In genomic region chr13:42270857-42271215, GRCh38 we compare ENCODE assay signal across 8 cellular contexts.
DNase-seq lines count a peak whose midpoint lies in the region; ATAC-seq and TF ChIP-seq lines count a peak whose summit lies in the region.

No MANE protein-coding gene starts in this region.

- CTCF ChIA-PET in HEK293 (lab: Yijun Ruan, JAX) = no interaction called here

- H3K4me3 ChIP-seq in HEK293 (ENCODE audit: low read depth, low read length) = no peak overlapping the region
- H3K4me3 ChIP-seq in brain microvascular endothelial cell (ENCODE audit: low read depth, low read length) = peak overlapping the region; percentile 84
- H3K4me3 ChIP-seq in mucosa of rectum (ENCODE audit: low read length in 2 of 2) = peak overlapping the region; percentile 70 to 86

- H3K36me3 ChIP-seq in HEK293 (ENCODE audit: control insufficient read depth in 2 of 2, insufficient read depth in 1 of 2, low read length in 2 of 2) = no peaks in the 10 kb centered on the region
- H3K36me3 ChIP-seq in brain microvascular endothelial cell (replicated peaks) = no peaks in the 10 kb centered on the region
- no peaks in the 10 kb centered on the region for H3K36me3 ChIP-seq in mucosa of rectum (ENCODE audit: control insufficient read depth in 2 of 2, insufficient read depth in 2 of 2, low read length in 2 of 2)

- H3K27me3 ChIP-seq in brain microvascular endothelial cell (replicated peaks) = no peaks in the 10 kb centered on the region
- no peaks in the 10 kb centered on the region for H3K27me3 ChIP-seq in mucosa of rectum (ENCODE audit: control insufficient read depth in 2 of 2, insufficient read depth in 2 of 2, low read length in 2 of 2)

- POLR2A ChIA-PET in HEK293 (lab: Yijun Ruan, JAX) = interaction anchor here (0.5 kb wide), 1 partner anchor 26 kb away, joined by 3 read pairs; no protein-coding TSS in a partner anchor

- H3K4me1 ChIP-seq in HEK293 (ENCODE audit: control insufficient read depth, insufficient read depth, low read length) (peaks cover 5% of the 10 kb centered on the region; the same call in 1 of the 2 replicates), mucosa of rectum (ENCODE audit: control insufficient read depth in 2 of 2, insufficient read depth in 2 of 2, low read length in 2 of 2) (peaks cover 0 to 13% of the 10 kb centered on the region in 2 donors)

- in situ Hi-C loops in brain microvascular endothelial cell (cut with HindIII; ENCODE audit: low pct_ligation_motif_present, low sequenced_read_pairs) = no loop called here

- H3K27ac ChIP-seq in 22Rv1 (peak overlapping the region; percentile 78), HEK293 (ENCODE audit: extremely low read depth, low read depth, low read length) (no peak overlapping the region), brain microvascular endothelial cell (peak overlapping the region; percentile 92), mucosa of rectum (ENCODE audit: low read depth in 2 of 2, low read length in 2 of 2) (peak overlapping the region in 1 of 2 donors; percentile 84)

- no peak for TF ChIP-seq CTCF in 22Rv1 (IDR thresholded peaks at IDR 0.05)
- TF ChIP-seq CTCF in HEK293 (tag by site-specific recombination; IDR thresholded peaks at IDR 0.05) = no peak
- TF ChIP-seq CTCF in brain microvascular endothelial cell (IDR thresholded peaks at IDR 0.05; ENCODE audit: low read depth, low read length, missing control alignments) = no peak

- peak overlapping the region; percentile 65 for H3K9ac ChIP-seq in mucosa of rectum (ENCODE audit: low read depth in 1 of 2, low read length in 2 of 2)

- DNase-seq in brain microvascular endothelial cell (no peak), RPMI8226 (no peak), glomerular visceral epithelial cell (ENCODE audit: extremely low spot score) (no peak)
- no peak for DNase-seq in stimulated activated naive CD4-positive, alpha-beta T cell treated with Interleukin-2 at 50 U/mL for 16 hours (lab: John Stamatoyannopoulos, UW)

- H3K9me3 ChIP-seq in HEK293 (ENCODE audit: control insufficient read depth, insufficient read depth, low read depth, low read length) = no peaks in the 10 kb centered on the region
- H3K9me3 ChIP-seq in mucosa of rectum (ENCODE audit: control insufficient read depth in 2 of 2, low read length in 2 of 2) = no peaks in the 10 kb centered on the region

- no peak for ATAC-seq in GM21381 (IDR thresholded peaks at IDR 0.05; ENCODE audit: unreplicated experiment)

TF ChIP-seq in HEK293, 187 proteins besides CTCF, POLR2A, EP300 and RAD21:
- TF ChIP-seq SETDB1 (IDR thresholded peaks at IDR 0.05; ENCODE audit: insufficient read length, low read length) = peak; percentile 8
- no peak for TF ChIP-seq ZNF664 (tag by site-specific recombination; IDR thresholded peaks at IDR 0.05)
- TF ChIP-seq, protein P1, sequence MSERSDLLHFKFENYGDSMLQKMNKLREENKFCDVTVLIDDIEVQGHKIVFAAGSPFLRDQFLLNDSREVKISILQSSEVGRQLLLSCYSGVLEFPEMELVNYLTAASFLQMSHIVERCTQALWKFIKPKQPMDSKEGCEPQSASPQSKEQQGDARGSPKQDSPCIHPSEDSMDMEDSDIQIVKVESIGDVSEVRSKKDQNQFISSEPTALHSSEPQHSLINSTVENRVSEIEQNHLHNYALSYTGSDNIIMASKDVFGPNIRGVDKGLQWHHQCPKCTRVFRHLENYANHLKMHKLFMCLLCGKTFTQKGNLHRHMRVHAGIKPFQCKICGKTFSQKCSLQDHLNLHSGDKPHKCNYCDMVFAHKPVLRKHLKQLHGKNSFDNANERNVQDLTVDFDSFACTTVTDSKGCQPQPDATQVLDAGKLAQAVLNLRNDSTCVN (tag by site-specific recombination; optimal IDR thresholded peaks at IDR 0.05) = no peak
- TF ChIP-seq ZNF140 (tag by site-specific recombination; IDR thresholded peaks at IDR 0.05) = no peak
- no peak for TF ChIP-seq ZXDB (tag by site-specific recombination; IDR thresholded peaks at IDR 0.05)
- TF ChIP-seq SP2 (tag by site-specific recombination; IDR thresholded peaks at IDR 0.05) = no peak
- TF ChIP-seq KLF1 (tag by site-specific recombination; IDR thresholded peaks at IDR 0.05) = no peak
- TF ChIP-seq ZNF530 (tag by site-specific recombination; IDR thresholded peaks at IDR 0.05; ENCODE audit: low read depth) = no peak
- TF ChIP-seq ZNF560 (tag by site-specific recombination; IDR thresholded peaks at IDR 0.05; ENCODE audit: borderline replicate concordance) = no peak
- TF ChIP-seq ZNF416 (tag by site-specific recombination; IDR thresholded peaks at IDR 0.05) = no peak
- TF ChIP-seq ZNF146 (tag by site-specific recombination; IDR thresholded peaks at IDR 0.05) = no peak
- 0 out of 2 replicates have a peak, but pooled peaks have one; percentile 2 for TF ChIP-seq ZNF610 (tag by site-specific recombination; IDR thresholded peaks at IDR 0.05; ENCODE audit: borderline replicate concordance)
- TF ChIP-seq ZNF558 (tag by site-specific recombination; IDR thresholded peaks at IDR 0.05) = no peak
- no peak for TF ChIP-seq ZNF292 (tag by site-specific recombination; IDR thresholded peaks at IDR 0.05; ENCODE audit: borderline replicate concordance, low read depth)
- TF ChIP-seq, protein P2, sequence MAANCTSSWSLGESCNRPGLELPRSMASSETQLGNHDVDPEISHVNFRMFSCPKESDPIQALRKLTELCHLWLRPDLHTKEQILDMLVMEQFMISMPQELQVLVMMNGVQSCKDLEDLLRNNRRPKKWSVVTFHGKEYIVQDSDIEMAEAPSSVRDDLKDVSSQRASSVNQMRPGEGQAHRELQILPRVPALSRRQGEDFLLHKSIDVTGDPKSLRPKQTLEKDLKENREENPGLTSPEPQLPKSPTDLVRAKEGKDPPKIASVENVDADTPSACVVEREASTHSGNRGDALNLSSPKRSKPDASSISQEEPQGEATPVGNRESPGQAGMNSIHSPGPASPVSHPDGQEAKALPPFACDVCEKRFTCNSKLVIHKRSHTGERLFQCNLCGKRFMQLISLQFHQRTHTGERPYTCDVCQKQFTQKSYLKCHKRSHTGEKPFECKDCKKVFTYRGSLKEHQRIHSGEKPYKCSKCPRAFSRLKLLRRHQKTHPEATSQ (tag by site-specific recombination; IDR thresholded peaks at IDR 0.05) = no peak
- TF ChIP-seq GLI2 (tag by site-specific recombination; IDR thresholded peaks at IDR 0.05; ENCODE audit: borderline replicate concordance, low read depth) = no peak
- no peak for TF ChIP-seq ZNF639 (tag by site-specific recombination; IDR thresholded peaks at IDR 0.05)
